Comparison of ENCODE assay signal across 12 cellular contexts in genomic region chr5:65774346-65774745, GRCh38. TPM values are rescaled to one million over a fixed set of nuclear protein-coding genes. Genes with fewer than 3 reads are reported as not detected.
A peak's percentile ranks its signal among the peaks of the same experiment; 100 is the strongest.
DNase-seq lines count a peak whose midpoint lies in the region; ATAC-seq and TF ChIP-seq lines count a peak whose summit lies in the region.
"Had no signal": no experiment of that assay in that cellular context is flagged by ENCODE, and none has a peak within 500 bp of the region (broad histone marks: within the 10 kb centered on the region; RNA-seq: fewer than 3 reads in every experiment).

No MANE protein-coding gene starts in this region.

- H3K36me3 ChIP-seq in mesendoderm (ENCODE audit: control insufficient read depth, insufficient read depth, low read length) = no peaks in the 10 kb centered on the region

- TF ChIP-seq CTCF in GM10266 (IDR thresholded peaks at IDR 0.05; ENCODE audit: control insufficient read depth, insufficient read depth, low read depth, missing control alignments) = no peak

- no peak overlapping the region for H3K4me3 ChIP-seq in mesendoderm (ENCODE audit: low read length)

- peaks cover 46% of the 10 kb centered on the region for H3K4me1 Mint-ChIP-seq in activated T-helper 1 cell treated with anti-CD3 and anti-CD28 coated beads, Interleukin-12 subunit alpha, Interleukin-12 subunit beta, Interleukin-2, Interleukin-4 antibody, amounts not matched to agents 30 ng/mL and 10 ng/mL and 1 ng/mL, durations not matched to agents 14 hours and 24 hours and 36 hours (ENCODE audit: low read depth)
- H3K4me1 Mint-ChIP-seq: neural crest cell had no signal

- no peak overlapping the region for H3K9ac ChIP-seq in mesendoderm (ENCODE audit: low read length)

- no peak overlapping the region for H2AK5ac ChIP-seq in mesendoderm (ENCODE audit: low read length)

- H4K8ac ChIP-seq in mesendoderm (ENCODE audit: low read depth, low read length) = no peak overlapping the region

- H2BK5ac ChIP-seq in mesendoderm (ENCODE audit: low read length) = no peak overlapping the region

- no peak overlapping the region for H3K27ac ChIP-seq in mesendoderm (ENCODE audit: low read depth, low read length)

- H3K18ac ChIP-seq in mesendoderm (ENCODE audit: low read length) = no peak overlapping the region

- no peaks in the 10 kb centered on the region for H3K27me3 ChIP-seq in mesendoderm (ENCODE audit: insufficient read depth, low read length, poor library complexity)

- H3K36me3 Mint-ChIP-seq in activated T-helper 1 cell treated with anti-CD3 and anti-CD28 coated beads, Interleukin-12 subunit alpha, Interleukin-12 subunit beta, Interleukin-2, Interleukin-4 antibody, amounts not matched to agents 30 ng/mL and 10 ng/mL and 1 ng/mL, durations not matched to agents 14 hours and 24 hours and 36 hours (ENCODE audit: low read depth) = peaks cover 10% of the 10 kb centered on the region

- H2BK15ac ChIP-seq in mesendoderm (replicated peaks; ENCODE audit: low read depth) = no peak overlapping the region

- peaks cover 3% of the 10 kb centered on the region for H3K79me1 ChIP-seq in mesendoderm (ENCODE audit: low read length)

- no peak overlapping the region for H3K56ac ChIP-seq in mesendoderm (ENCODE audit: low read length)

- no peak overlapping the region for H3K23ac ChIP-seq in mesendoderm (ENCODE audit: low read length)

- DNase-seq in A172 (ENCODE audit: low spot score) (peak; percentile 84), GM10266 (ENCODE audit: extremely low spot score) (peak; percentile 21), hepatic stellate cell (ENCODE audit: low spot score) (peak; percentile 59), mesendoderm (no peak), C1 segment of cervical spinal cord (lab: John Stamatoyannopoulos, UW) (no peak), posterior vena cava (ENCODE audit: low spot score) (no peak)
- peak; percentile 10 for DNase-seq in activated T-helper 1 cell treated with anti-CD3 and anti-CD28 coated beads, Interleukin-12 subunit alpha, Interleukin-12 subunit beta, Interleukin-2, Interleukin-4 antibody, amounts not matched to agents 30 ng/mL and 10 ng/mL and 1 ng/mL, durations not matched to agents 14 hours and 24 hours and 36 hours (ENCODE audit: low spot score)
- DNase-seq: Caco-2, glutamatergic neuron, NCI-H774 had no signal

- H3K4me2 ChIP-seq in mesendoderm (ENCODE audit: low read length) = no peak overlapping the region

- intact Hi-C loops in activated T-helper 1 cell treated with anti-CD3 and anti-CD28 coated beads, Interleukin-12 subunit alpha, Interleukin-12 subunit beta, Interleukin-2, Interleukin-4 antibody, amounts not matched to agents 30 ng/mL and 10 ng/mL and 1 ng/mL, durations not matched to agents 14 hours and 24 hours and 36 hours (cut with micrococcal nuclease) = loop anchor here (1.0 to 2.0 kb wide), 2 partner anchors 30 to 152 kb away; partner anchors contain the start of gene ERBIN
- intact Hi-C loops in posterior vena cava (cut with DNase I) = no loop called here

- no peak overlapping the region for H3K4me3 Mint-ChIP-seq in activated T-helper 1 cell treated with anti-CD3 and anti-CD28 coated beads, Interleukin-12 subunit alpha, Interleukin-12 subunit beta, Interleukin-2, Interleukin-4 antibody, amounts not matched to agents 30 ng/mL and 10 ng/mL and 1 ng/mL, durations not matched to agents 14 hours and 24 hours and 36 hours
- H3K4me3 Mint-ChIP-seq: neural crest cell had no signal

- H3K4me1 ChIP-seq in mesendoderm (ENCODE audit: control insufficient read depth, low read depth, low read length) = no peaks in the 10 kb centered on the region
- H3K4me1 ChIP-seq: Caco-2 had no signal

- no peaks in the 10 kb centered on the region for H3K79me2 ChIP-seq in mesendoderm (ENCODE audit: control insufficient read depth, insufficient read depth, low read length)

- no peak overlapping the region for H4K5ac ChIP-seq in mesendoderm (ENCODE audit: low read length)

- no peak overlapping the region for H3K4ac ChIP-seq in mesendoderm (ENCODE audit: low read depth, low read length)

- no peaks in the 10 kb centered on the region for H3K27me3 Mint-ChIP-seq in activated T-helper 1 cell treated with anti-CD3 and anti-CD28 coated beads, Interleukin-12 subunit alpha, Interleukin-12 subunit beta, Interleukin-2, Interleukin-4 antibody, amounts not matched to agents 30 ng/mL and 10 ng/mL and 1 ng/mL, durations not matched to agents 14 hours and 24 hours and 36 hours (ENCODE audit: insufficient read depth)

- H3K27ac Mint-ChIP-seq in activated T-helper 1 cell treated with anti-CD3 and anti-CD28 coated beads, Interleukin-12 subunit alpha, Interleukin-12 subunit beta, Interleukin-2, Interleukin-4 antibody, amounts not matched to agents 30 ng/mL and 10 ng/mL and 1 ng/mL, durations not matched to agents 14 hours and 24 hours and 36 hours = peak overlapping the region; percentile 3

- no peak overlapping the region for H2BK120ac ChIP-seq in mesendoderm (ENCODE audit: low read depth, low read length)

- no peak for ATAC-seq in GM18867 (IDR thresholded peaks at IDR 0.05; ENCODE audit: unreplicated experiment)

- H3K9me3 Mint-ChIP-seq in activated T-helper 1 cell treated with anti-CD3 and anti-CD28 coated beads, Interleukin-12 subunit alpha, Interleukin-12 subunit beta, Interleukin-2, Interleukin-4 antibody, amounts not matched to agents 30 ng/mL and 10 ng/mL and 1 ng/mL, durations not matched to agents 14 hours and 24 hours and 36 hours = no peaks in the 10 kb centered on the region
- H3K9me3 Mint-ChIP-seq: neural crest cell had no signal

RNA-seq across cellular contexts. Expression of gene NLN, which starts 52.3 kb away (rescaled TPM):
- total RNA-seq in A172 (2014; rRNA removed; shearing (Covaris generic)) = 48.9 and 54.7 TPM in 2 replicates
- 24.4 TPM in 2 replicates for total RNA-seq in activated T-helper 1 cell treated with anti-CD3 and anti-CD28 coated beads, Interleukin-12 subunit alpha, Interleukin-12 subunit beta, Interleukin-2, Interleukin-4 antibody, amounts not matched to agents 30 ng/mL and 10 ng/mL and 1 ng/mL, durations not matched to agents 14 hours and 24 hours and 36 hours
- 92.6 TPM for polyA plus RNA-seq in mesendoderm (2013, experiment 1 of 2)
- 94.6 TPM for polyA plus RNA-seq in mesendoderm (2013, experiment 2 of 2)
- 10 to 100 TPM; 17.6 to 20.4 TPM for total RNA-seq in posterior vena cava

RNA-seq across cellular contexts. Expression of gene SGTB, which starts 52.4 kb away (rescaled TPM):
- total RNA-seq in A172 (2014; rRNA removed; shearing (Covaris generic)) = 17.7 and 20.2 TPM in 2 replicates
- 11.3 and 12.2 TPM in 2 replicates for total RNA-seq in activated T-helper 1 cell treated with anti-CD3 and anti-CD28 coated beads, Interleukin-12 subunit alpha, Interleukin-12 subunit beta, Interleukin-2, Interleukin-4 antibody, amounts not matched to agents 30 ng/mL and 10 ng/mL and 1 ng/mL, durations not matched to agents 14 hours and 24 hours and 36 hours
- polyA plus RNA-seq in mesendoderm (2013, experiment 1 of 2) = 7.0 TPM
- 7.5 TPM for polyA plus RNA-seq in mesendoderm (2013, experiment 2 of 2)
- total RNA-seq in posterior vena cava = 10 to 100 TPM; 22.0 to 35.4 TPM

Comparison
In these comparisons a context has a peak if more than half of its experiments do, and no peak if none do; other contexts are left out.
1. DNase-seq: peak in A172 (single experiment), GM10266 (single experiment), activated T-helper 1 cell treated with anti-CD3 and anti-CD28 coated beads, Interleukin-12 subunit alpha, Interleukin-12 subunit beta, Interleukin-2, Interleukin-4 antibody, amounts not matched to agents 30 ng/mL and 10 ng/mL and 1 ng/mL, durations not matched to agents 14 hours and 24 hours and 36 hours (single experiment) and hepatic stellate cell (single experiment); none in mesendoderm (single experiment), C1 segment of cervical spinal cord (0 of 14) and posterior vena cava (single experiment).